1 cellular context compared by ENCODE assay signal in genomic region chr22:24144471-24145115, GRCh38.
TF ChIP-seq lines count a peak whose summit lies in the region.

No MANE protein-coding gene starts in this region.

TF ChIP-seq in WTC11, 78 proteins besides CTCF, POLR2A, EP300 and RAD21 (continued from another document):
- TF ChIP-seq AFF4 (CRISPR knock-in tag; IDR thresholded peaks at IDR 0.05; ENCODE audit: borderline replicate concordance) = no peak
- TF ChIP-seq, protein P1, sequence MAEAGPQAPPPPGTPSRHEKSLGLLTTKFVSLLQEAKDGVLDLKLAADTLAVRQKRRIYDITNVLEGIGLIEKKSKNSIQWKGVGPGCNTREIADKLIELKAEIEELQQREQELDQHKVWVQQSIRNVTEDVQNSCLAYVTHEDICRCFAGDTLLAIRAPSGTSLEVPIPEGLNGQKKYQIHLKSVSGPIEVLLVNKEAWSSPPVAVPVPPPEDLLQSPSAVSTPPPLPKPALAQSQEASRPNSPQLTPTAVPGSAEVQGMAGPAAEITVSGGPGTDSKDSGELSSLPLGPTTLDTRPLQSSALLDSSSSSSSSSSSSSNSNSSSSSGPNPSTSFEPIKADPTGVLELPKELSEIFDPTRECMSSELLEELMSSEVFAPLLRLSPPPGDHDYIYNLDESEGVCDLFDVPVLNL (CRISPR knock-in tag; IDR thresholded peaks at IDR 0.05; ENCODE audit: borderline replicate concordance, low read depth) = no peak
- TF ChIP-seq ZNF416 (CRISPR knock-in tag; IDR thresholded peaks at IDR 0.05) = no peak
- no peak for TF ChIP-seq CBFB (CRISPR knock-in tag; IDR thresholded peaks at IDR 0.05; ENCODE audit: low read depth)
- TF ChIP-seq MYBL2 (CRISPR knock-in tag; IDR thresholded peaks at IDR 0.05) = no peak
- no peak for TF ChIP-seq TP53 (CRISPR knock-in tag; IDR thresholded peaks at IDR 0.05)
